12 cellular contexts compared by ENCODE assay signal in genomic region chr4:91325495-91325894, GRCh38.
DNase-seq lines count a peak whose midpoint lies in the region; ATAC-seq and TF ChIP-seq lines count a peak whose summit lies in the region.
"Had no signal": no experiment of that assay in that cellular context is flagged by ENCODE, and none has a peak within 500 bp of the region (broad histone marks: within the 10 kb centered on the region; RNA-seq: fewer than 3 reads in every experiment).

No MANE protein-coding gene starts in this region.

- H3K27me3 ChIP-seq in PC-3 (ENCODE audit: low read length) (no peaks in the 10 kb centered on the region), fibroblast of lung (ENCODE audit: control insufficient read depth, insufficient read depth, low read length) (no peaks in the 10 kb centered on the region)
- H3K27me3 ChIP-seq: cardiac muscle cell, right atrium auricular region, suprapubic skin had no signal

- intact Hi-C loops in PC-3 (cut with micrococcal nuclease): no loop called here

- no peak for ATAC-seq in PC-3

- H3F3A ChIP-seq in PC-3 (ENCODE audit: low read length, unreplicated experiment): no peaks in the 10 kb centered on the region

- no peaks in the 10 kb centered on the region for H4K20me1 ChIP-seq in PC-3 (ENCODE audit: low read length)
- no peaks in the 10 kb centered on the region for H4K20me1 ChIP-seq in fibroblast of lung (ENCODE audit: control insufficient read depth, extremely low read depth, insufficient read depth, low read length)

- TF ChIP-seq CTCF in PC-3 (conservative IDR thresholded peaks at IDR 0.05; ENCODE audit: low read depth, low read length) (no peak), fibroblast of lung (conservative IDR thresholded peaks at IDR 0.05 in 1 of 2, IDR thresholded peaks at IDR 0.05 in 1 of 2; ENCODE audit: low read depth in 1 of 2, low read length in 2 of 2) (no peak)

- H3K79me2 ChIP-seq in PC-3 (ENCODE audit: low read length) (no peaks in the 10 kb centered on the region), fibroblast of lung (ENCODE audit: control insufficient read depth, insufficient read depth, low read length) (no peaks in the 10 kb centered on the region)

- H3K36me3 ChIP-seq in PC-3 (ENCODE audit: low read depth, low read length): no peaks in the 10 kb centered on the region
- no peaks in the 10 kb centered on the region for H3K36me3 ChIP-seq in fibroblast of lung (ENCODE audit: control insufficient read depth, insufficient read depth, low read length)
- H3K36me3 ChIP-seq: cardiac muscle cell, right atrium auricular region, suprapubic skin had no signal

- H3K9ac ChIP-seq in PC-3 (ENCODE audit: low read length) (no peak overlapping the region), fibroblast of lung (ENCODE audit: insufficient read depth, low read length) (no peak overlapping the region)

- peak; percentile 47 for DNase-seq in H4 (ENCODE audit: low spot score)
- peak; percentile 59 for DNase-seq in PC-3
- peak; percentile 51 to 77 for DNase-seq in fibroblast of lung (ENCODE audit: low read depth in 2 of 2)
- peak; percentile 1 for DNase-seq in stromal cell of bone marrow (ENCODE audit: low read depth)
- no peak for DNase-seq in kidney glomerular epithelial cell (lab: John Stamatoyannopoulos, UW)
- no peak for DNase-seq in hippocampal formation (lab: John Stamatoyannopoulos, UW)
- DNase-seq in NCI-H345 (lab: John Stamatoyannopoulos, UW): no peak
- DNase-seq: activated T-cell treated with anti-CD3 and anti-CD28 coated beads, Interleukin-2, amount 50 U/mL, for 24 hours; NCI-H774 had no signal

- H3K4me1 ChIP-seq in PC-3 (ENCODE audit: insufficient read depth, low read length) (no peaks in the 10 kb centered on the region), fibroblast of lung (ENCODE audit: control insufficient read depth, extremely low read depth, insufficient read depth, low read length) (no peaks in the 10 kb centered on the region)
- H3K4me1 ChIP-seq: right atrium auricular region, suprapubic skin had no signal

- POLR2A ChIA-PET in PC-3 (lab: Charles Lee; ENCODE audit: unreplicated experiment): no interaction called here

- H3K9me3 ChIP-seq in PC-3 (ENCODE audit: low read length) (no peaks in the 10 kb centered on the region), fibroblast of lung (ENCODE audit: control insufficient read depth, insufficient read depth, low read depth, low read length) (no peaks in the 10 kb centered on the region)

- no TSS peak for BruUV-seq in PC-3 (replicated peaks; lab: Mats Ljungman, UMichigan)

- no peak overlapping the region for H2AFZ ChIP-seq in PC-3 (ENCODE audit: low read length)
- H2AFZ ChIP-seq in fibroblast of lung (ENCODE audit: low read length): no peak overlapping the region

- CTCF ChIA-PET in PC-3 (lab: Charles Lee): no interaction called here

- H3K27ac ChIP-seq in PC-3 (ENCODE audit: low read length): no peak overlapping the region
- H3K27ac ChIP-seq in fibroblast of lung (ENCODE audit: insufficient read depth, low read length): no peak overlapping the region
- H3K27ac ChIP-seq: cardiac muscle cell, right atrium auricular region, suprapubic skin had no signal

- no peak overlapping the region for H3K4me3 ChIP-seq in PC-3 (ENCODE audit: low read length)
- H3K4me3 ChIP-seq in fibroblast of lung (replicated peaks in 1 of 4; ENCODE audit: control extremely low read depth in 1 of 4, insufficient read depth in 1 of 4, low read depth in 3 of 4, low read length in 4 of 4): no peak overlapping the region
- H3K4me3 ChIP-seq: cardiac muscle cell, right atrium auricular region, suprapubic skin had no signal

- no peak overlapping the region for H3K4me2 ChIP-seq in PC-3 (ENCODE audit: low read length)
- H3K4me2 ChIP-seq in fibroblast of lung (ENCODE audit: extremely low read depth, insufficient read depth, low read length): no peak overlapping the region

- H3K9me2 ChIP-seq in PC-3 (replicated peaks; ENCODE audit: low read length): no peaks in the 10 kb centered on the region

Comparison
In these comparisons a context has a peak if more than half of its experiments do, and no peak if none do; other contexts are left out.
1. DNase-seq: peak in H4 (single experiment), PC-3 (single experiment), fibroblast of lung (2 of 2) and stromal cell of bone marrow (single experiment); none in kidney glomerular epithelial cell (single experiment), hippocampal formation (0 of 2) and NCI-H345 (single experiment).